In the genomic region with DNA sequence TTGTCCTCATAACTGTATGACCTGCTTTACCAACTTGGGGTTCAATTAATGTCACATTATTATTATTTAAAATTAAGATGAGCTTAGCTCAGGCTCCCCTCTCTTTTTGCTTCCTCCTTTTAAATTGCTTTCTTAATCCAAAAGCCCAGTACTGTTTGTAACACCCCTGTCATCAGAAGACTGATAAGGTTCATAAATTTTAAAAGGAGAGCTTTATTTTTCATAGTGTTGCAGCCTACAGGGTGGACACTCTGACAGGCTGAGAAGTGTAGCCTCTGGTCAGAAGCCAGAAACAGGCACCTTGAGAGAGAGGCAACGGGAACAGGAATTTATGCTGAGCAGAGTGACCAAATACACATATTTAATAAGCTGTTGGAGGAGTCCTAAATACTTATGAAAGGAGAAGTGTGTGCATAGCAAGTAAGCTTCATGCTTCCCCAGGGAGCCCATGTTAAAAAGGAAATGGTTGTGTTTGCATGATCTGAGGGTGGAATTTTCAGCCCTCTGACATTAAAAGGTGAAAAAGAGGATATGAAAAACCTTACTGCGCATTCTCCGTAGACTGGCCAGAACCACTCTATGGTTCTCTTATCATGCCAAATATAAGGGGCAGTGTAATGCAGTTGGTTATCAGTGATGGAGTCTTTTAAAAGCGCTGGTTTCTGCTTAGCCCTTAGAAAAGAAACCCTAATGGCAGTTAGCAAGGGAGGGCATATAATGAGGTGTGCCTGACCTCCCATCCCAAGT, we compare ENCODE assay signal across 10 cellular contexts. TPM values are rescaled to one million over a fixed set of nuclear protein-coding genes. Genes with fewer than 3 reads are reported as not detected.
DNase-seq lines count a peak whose midpoint lies in the region; ATAC-seq and TF ChIP-seq lines count a peak whose summit lies in the region.
"Had no signal": no experiment of that assay in that cellular context is flagged by ENCODE, and none has a peak within 500 bp of the region (broad histone marks: within the 10 kb centered on the region; RNA-seq: fewer than 3 reads in every experiment).

No MANE protein-coding gene starts in this region.

- intact Hi-C loops in ascending aorta (cut with DNase I): no loop called here

- H3K27ac ChIP-seq in ascending aorta: peak overlapping the region; percentile 56 to 57

- H3K36me3 ChIP-seq in ascending aorta: no peaks in the 10 kb centered on the region

- no peak for TF ChIP-seq CTCF in GM12864 (IDR thresholded peaks at IDR 0.05; ENCODE audit: low read depth, low read length, missing control alignments)
- no peak for TF ChIP-seq CTCF in ascending aorta (IDR thresholded peaks at IDR 0.05)

- ATAC-seq in GM21360 (IDR thresholded peaks at IDR 0.05; ENCODE audit: unreplicated experiment) (peak; percentile 85), HG03159 (IDR thresholded peaks at IDR 0.05; ENCODE audit: unreplicated experiment) (peak; percentile 78), esophagus mucosa (no peak)

- no peaks in the 10 kb centered on the region for H3K27me3 ChIP-seq in ascending aorta

- H3K4me1 ChIP-seq in ascending aorta: peaks cover 0 to 14% of the 10 kb centered on the region in 2 donors
- H3K4me1 ChIP-seq: Caco-2 had no signal

- no peaks in the 10 kb centered on the region for H3K9me3 ChIP-seq in ascending aorta
- H3K9me3 ChIP-seq: Caco-2 had no signal

- H3K4me3 ChIP-seq in GM12864 (ENCODE audit: low read depth, low read length) (no peak overlapping the region), ascending aorta (no peak overlapping the region)

- peak; percentile 64 for DNase-seq in GM12864 (ENCODE audit: low read depth)
- no peak for DNase-seq in ascending aorta (ENCODE audit: low spot score in 2 of 2)
- no peak for DNase-seq in activated naive CD4-positive, alpha-beta T cell treated with Interleukin-2 at 50 U/mL for 16 hours
- DNase-seq in H4 (ENCODE audit: low spot score): no peak
- no peak for DNase-seq in ecto neural progenitor cell (ENCODE audit: low spot score)
- DNase-seq: Caco-2, SHP77 treated with DMSO at 0.1 percent for 48 hours had no signal

RNA-seq across cellular contexts. Expression of a gene that starts 30.5 kb away (rescaled TPM):
- total RNA-seq in ascending aorta: 7.0 TPM
- total RNA-seq in H4 (2014; rRNA removed; shearing (Covaris generic)): 4.9 and 8.4 TPM in 2 replicates
- total RNA-seq in esophagus mucosa: 10.4 TPM
